In the genomic region with DNA sequence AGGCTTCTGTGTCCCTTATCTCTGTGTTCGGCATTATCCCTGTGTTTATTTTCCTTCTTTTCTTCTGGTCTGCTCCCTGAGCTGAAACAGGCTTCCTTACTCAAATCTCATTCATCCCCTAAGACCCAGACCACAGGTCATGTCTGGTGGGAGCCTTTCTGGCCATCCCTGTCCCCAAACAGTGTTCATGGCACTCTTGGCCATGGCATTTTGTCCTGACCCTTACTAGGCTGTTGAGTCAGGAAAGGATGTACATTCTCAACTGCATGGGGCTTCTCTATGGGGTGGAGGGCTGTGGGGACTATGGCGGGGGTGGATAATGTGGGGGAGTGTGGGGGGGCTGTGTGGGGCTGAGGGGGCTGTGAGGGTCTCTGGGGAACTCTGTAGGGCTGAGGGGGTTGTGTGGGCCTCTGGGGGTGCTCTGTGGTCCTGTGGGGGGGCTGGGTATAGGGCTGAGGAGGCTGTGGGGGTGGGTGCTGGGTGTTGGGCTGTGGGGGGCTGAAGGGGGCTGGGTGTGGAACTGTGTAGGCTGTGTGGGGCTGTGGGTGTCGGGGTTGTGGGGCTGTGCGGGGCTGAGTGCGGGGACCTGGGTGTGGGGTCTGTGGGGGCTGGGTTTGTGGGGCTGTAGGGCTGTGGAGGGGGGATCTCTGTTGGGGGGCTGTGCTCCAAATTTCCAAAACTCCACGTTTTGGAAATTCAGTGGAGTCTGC, we compare ENCODE assay signal across 9 cellular contexts.
A peak's percentile ranks its signal among the peaks of the same experiment; 100 is the strongest.
DNase-seq lines count a peak whose midpoint lies in the region; ATAC-seq and TF ChIP-seq lines count a peak whose summit lies in the region.
"Had no signal": no experiment of that assay in that cellular context is flagged by ENCODE, and none has a peak within 500 bp of the region (broad histone marks: within the 10 kb centered on the region; RNA-seq: fewer than 3 reads in every experiment).

No MANE protein-coding gene starts in this region.

- no peak for DNase-seq in CD4-positive, alpha-beta memory T cell
- DNase-seq in glutamatergic neuron, result no peak
- DNase-seq in sigmoid colon, result peak; percentile 62
- no peak for DNase-seq in NCI-H82 (lab: John Stamatoyannopoulos, UW)
- DNase-seq in SHP77 treated with DMSO at 0.1 percent for 48 hours (lab: John Stamatoyannopoulos, UW), result no peak
- no peak for DNase-seq in glomerular visceral epithelial cell (ENCODE audit: extremely low spot score)
- DNase-seq: NK-92 treated with Interleukin-12 subunit alpha and Interleukin-12 subunit beta, amount 100 ng/mL, for 24 hours had no signal

- H3K27ac Mint-ChIP-seq in CD4-positive, alpha-beta memory T cell, result peak overlapping the region; percentile 53 to 90 (median 82)
- H3K27ac Mint-ChIP-seq in IgD-negative memory B cell (peak overlapping the region in 1 of 3 donors; percentile 13), glutamatergic neuron (ENCODE audit: unreplicated experiment) (no peak overlapping the region)

- no peaks in the 10 kb centered on the region for H3K27me3 Mint-ChIP-seq in CD4-positive, alpha-beta memory T cell
- H3K27me3 Mint-ChIP-seq in IgD-negative memory B cell, result no peaks in the 10 kb centered on the region
- H3K27me3 Mint-ChIP-seq in glutamatergic neuron (ENCODE audit: unreplicated experiment), result peaks cover 10% of the 10 kb centered on the region

- intact Hi-C loops in CD4-positive, alpha-beta memory T cell (cut with micrococcal nuclease), result loop anchor here (5.0 kb wide), 1 partner anchor 124 kb away; no protein-coding TSS in a partner anchor
- intact Hi-C loops in sigmoid colon (cut with DNase I), result no loop called here

- peaks cover 39% of the 10 kb centered on the region for H3K4me1 ChIP-seq in CD4-positive, alpha-beta memory T cell (ENCODE audit: insufficient read depth, low read length)
- H3K4me1 ChIP-seq in sigmoid colon, result peaks cover 0 to 40% (median 29%) of the 10 kb centered on the region in 4 donors

- TF ChIP-seq EP300 in sigmoid colon (IDR thresholded peaks at IDR 0.05), result no peak

- TF ChIP-seq CTCF in glutamatergic neuron (IDR thresholded peaks at IDR 0.05; ENCODE audit: partially characterized antibody, unreplicated experiment) (no peak), sigmoid colon (IDR thresholded peaks at IDR 0.05) (no peak)

- no peaks in the 10 kb centered on the region for H3K9me3 Mint-ChIP-seq in CD4-positive, alpha-beta memory T cell
- H3K9me3 Mint-ChIP-seq in IgD-negative memory B cell (no peaks in the 10 kb centered on the region), glutamatergic neuron (ENCODE audit: unreplicated experiment) (peaks cover 20% of the 10 kb centered on the region)

- no peaks in the 10 kb centered on the region for H3K36me3 Mint-ChIP-seq in CD4-positive, alpha-beta memory T cell
- H3K36me3 Mint-ChIP-seq in IgD-negative memory B cell (no peaks in the 10 kb centered on the region), glutamatergic neuron (ENCODE audit: unreplicated experiment) (peaks cover 14% of the 10 kb centered on the region)

- no peak overlapping the region for H3K4me3 ChIP-seq in CD4-positive, alpha-beta memory T cell (ENCODE audit: low read length in 2 of 2)
- H3K4me3 ChIP-seq in sigmoid colon, result peak overlapping the region; percentile 37 to 83 (median 56)

- CTCF ChIA-PET in CD4-positive, alpha-beta memory T cell (lab: Charles Lee; ENCODE audit: partially characterized antibody), result interaction anchor here (1.2 to 2.2 kb wide), 5 partner anchors 44 to 177 kb away, joined by 3 to 21 read pairs (median 5); no protein-coding TSS in a partner anchor

- H3K27me3 ChIP-seq in CD4-positive, alpha-beta memory T cell (ENCODE audit: insufficient read depth, low read length), result no peaks in the 10 kb centered on the region
- H3K27me3 ChIP-seq in sigmoid colon, result no peaks in the 10 kb centered on the region

- no peak overlapping the region for H3K27ac ChIP-seq in CD4-positive, alpha-beta memory T cell (ENCODE audit: low read depth, low read length)
- H3K27ac ChIP-seq in sigmoid colon, result peak overlapping the region; percentile 78 to 94 (median 88)

- H3K4me3 Mint-ChIP-seq in CD4-positive, alpha-beta memory T cell, result peak overlapping the region in 6 of 8 donors; percentile 10 to 45 (median 26)
- H3K4me3 Mint-ChIP-seq in IgD-negative memory B cell (peak overlapping the region in 3 of 4 donors; percentile 0 to 77 (median 54)), glutamatergic neuron (ENCODE audit: unreplicated experiment) (peak overlapping the region; percentile 32)

- no peak for TF ChIP-seq POLR2A in sigmoid colon (IDR thresholded peaks at IDR 0.05)

- POLR2A ChIA-PET in CD4-positive, alpha-beta memory T cell (lab: Charles Lee; ENCODE audit: partially characterized antibody), result interaction anchor here (1.5 to 8.8 kb wide), 9 partner anchors 9 to 97 kb away, joined by 5 to 169 read pairs (median 17); partner anchors contain the start of gene KLF13

- 76% methylated on average over 6 of the region's 6 CpGs for WGBS in sigmoid colon, 2 donors

- peaks cover 38 to 71% (median 48%) of the 10 kb centered on the region in 4 donors for H3K4me1 Mint-ChIP-seq in CD4-positive, alpha-beta memory T cell
- peaks cover 8 to 12% (median 10%) of the 10 kb centered on the region in 3 donors for H3K4me1 Mint-ChIP-seq in IgD-negative memory B cell
- peaks cover 12% of the 10 kb centered on the region for H3K4me1 Mint-ChIP-seq in glutamatergic neuron (ENCODE audit: low read depth, unreplicated experiment)

- no peaks in the 10 kb centered on the region for H3K36me3 ChIP-seq in CD4-positive, alpha-beta memory T cell (ENCODE audit: insufficient read depth, low read length)
- no peaks in the 10 kb centered on the region for H3K36me3 ChIP-seq in sigmoid colon

- no peaks in the 10 kb centered on the region for H3K9me3 ChIP-seq in CD4-positive, alpha-beta memory T cell (ENCODE audit: control insufficient read depth in 1 of 2, low read length in 2 of 2)
- no peaks in the 10 kb centered on the region for H3K9me3 ChIP-seq in sigmoid colon

- ATAC-seq in HG02981 (IDR thresholded peaks at IDR 0.05; ENCODE audit: unreplicated experiment), result no peak

Comparison
In these comparisons a context has a peak if more than half of its experiments do, and no peak if none do; other contexts are left out.
1. H3K4me3 ChIP-seq: peak in sigmoid colon (4 of 4); none in CD4-positive, alpha-beta memory T cell (0 of 2).
2. Peak in every context shown above with its lines, with median percentiles within 50 percentile points of each other: H3K4me3 Mint-ChIP-seq.